Comparison of ENCODE assay signal across 12 cellular contexts in genomic region chr6:82419088-82419720, GRCh38. TPM values are rescaled to one million over a fixed set of nuclear protein-coding genes. Genes with fewer than 3 reads are reported as not detected.
DNase-seq lines count a peak whose midpoint lies in the region; ATAC-seq and TF ChIP-seq lines count a peak whose summit lies in the region.
"Had no signal": no experiment of that assay in that cellular context is flagged by ENCODE, and none has a peak within 500 bp of the region (broad histone marks: within the 10 kb centered on the region; RNA-seq: fewer than 3 reads in every experiment).

No MANE protein-coding gene starts in this region.

- TF ChIP-seq CTCF in GM12864 (IDR thresholded peaks at IDR 0.05; ENCODE audit: low read depth, low read length, missing control alignments): no peak
- TF ChIP-seq CTCF in GM23338 (conservative IDR thresholded peaks at IDR 0.05; ENCODE audit: low read depth in 2 of 2): no peak
- TF ChIP-seq CTCF in activated CD8-positive, alpha-beta T cell treated with anti-CD3 and anti-CD28 coated beads for 36 hours (IDR thresholded peaks at IDR 0.05): no peak

- H3K4me2 ChIP-seq in GM23338: no peak overlapping the region

- H3K4me3 Mint-ChIP-seq in GM23338: no peak overlapping the region
- H3K4me3 Mint-ChIP-seq in activated CD8-positive, alpha-beta T cell treated with anti-CD3 and anti-CD28 coated beads for 36 hours: no peak overlapping the region
- H3K4me3 Mint-ChIP-seq in T-helper 17 cell: no peak overlapping the region

- H3K27ac ChIP-seq in GM23338 (ENCODE audit: low read depth): no peak overlapping the region

- H3K36me3 Mint-ChIP-seq in GM23338 (ENCODE audit: low read depth) (no peaks in the 10 kb centered on the region), T-helper 17 cell (ENCODE audit: low read depth) (no peaks in the 10 kb centered on the region)
- H3K36me3 Mint-ChIP-seq in activated CD8-positive, alpha-beta T cell treated with anti-CD3 and anti-CD28 coated beads for 36 hours (ENCODE audit: low read depth): no peaks in the 10 kb centered on the region

- H3K9me3 ChIP-seq in T-helper 17 cell (ENCODE audit: control insufficient read depth, low read length, poor library complexity, severe bottlenecking): no peaks in the 10 kb centered on the region

- peaks cover 5% of the 10 kb centered on the region for H3K27me3 Mint-ChIP-seq in GM23338 (ENCODE audit: insufficient read depth, low read depth, poor library complexity)
- H3K27me3 Mint-ChIP-seq in activated CD8-positive, alpha-beta T cell treated with anti-CD3 and anti-CD28 coated beads for 36 hours: no peaks in the 10 kb centered on the region
- no peaks in the 10 kb centered on the region for H3K27me3 Mint-ChIP-seq in T-helper 17 cell

- H3K27me3 ChIP-seq in GM23338 (ENCODE audit: insufficient read depth): no peaks in the 10 kb centered on the region

- no peaks in the 10 kb centered on the region for H4K20me1 ChIP-seq in GM23338 (replicated peaks; ENCODE audit: insufficient read depth)

- H3K79me2 ChIP-seq in GM23338 (replicated peaks; ENCODE audit: insufficient read depth): no peaks in the 10 kb centered on the region

- H3K36me3 ChIP-seq in GM23338 (ENCODE audit: insufficient read depth): no peaks in the 10 kb centered on the region

- ATAC-seq in GM19397 (IDR thresholded peaks at IDR 0.05; ENCODE audit: unreplicated experiment): peak; percentile 56
- ATAC-seq in HG02642 (IDR thresholded peaks at IDR 0.05; ENCODE audit: poor library complexity, unreplicated experiment): peak; percentile 52
- ATAC-seq in HG03520 (IDR thresholded peaks at IDR 0.05; ENCODE audit: unreplicated experiment): peak; percentile 72
- ATAC-seq in GM23338: no peak
- ATAC-seq in HG03196 (IDR thresholded peaks at IDR 0.05; ENCODE audit: unreplicated experiment): no peak
- ATAC-seq in activated CD8-positive, alpha-beta T cell treated with anti-CD3 and anti-CD28 coated beads for 36 hours: no peak
- ATAC-seq in T-helper 17 cell: no peak

- H3F3A ChIP-seq in GM23338 (replicated peaks; ENCODE audit: low read depth): no peaks in the 10 kb centered on the region

- H3K9me2 ChIP-seq in GM23338 (ENCODE audit: insufficient read depth): no peaks in the 10 kb centered on the region

- H3K27ac Mint-ChIP-seq in GM23338 (no peak overlapping the region), T-helper 17 cell (no peak overlapping the region)
- no peak overlapping the region for H3K27ac Mint-ChIP-seq in activated CD8-positive, alpha-beta T cell treated with anti-CD3 and anti-CD28 coated beads for 36 hours

- peak; percentile 48 for DNase-seq in GM12864 (ENCODE audit: low read depth)
- no peak for DNase-seq in GM23338 (ENCODE audit: low spot score)
- no peak for DNase-seq in activated CD8-positive, alpha-beta T cell treated with anti-CD3 and anti-CD28 coated beads for 36 hours
- no peak for DNase-seq in T-helper 17 cell
- DNase-seq: activated gamma-delta T cell; central memory CD4-positive, alpha-beta T cell; occipital lobe had no signal

- no peak overlapping the region for H3K4me3 ChIP-seq in GM12864 (ENCODE audit: low read depth, low read length)
- no peak overlapping the region for H3K4me3 ChIP-seq in GM23338

- no peaks in the 10 kb centered on the region for H3K4me1 ChIP-seq in GM23338 (ENCODE audit: insufficient read depth)

- POLR2A ChIA-PET in activated CD8-positive, alpha-beta T cell treated with anti-CD3 and anti-CD28 coated beads for 36 hours (lab: Charles Lee): no interaction called here

- CTCF ChIA-PET in activated CD8-positive, alpha-beta T cell treated with anti-CD3 and anti-CD28 coated beads for 36 hours (lab: Charles Lee): no interaction called here

- H3K4me1 Mint-ChIP-seq in GM23338 (peaks cover 4% of the 10 kb centered on the region; the same call in 1 of the 3 replicates), T-helper 17 cell (no peaks in the 10 kb centered on the region)
- no peaks in the 10 kb centered on the region for H3K4me1 Mint-ChIP-seq in activated CD8-positive, alpha-beta T cell treated with anti-CD3 and anti-CD28 coated beads for 36 hours (ENCODE audit: low read depth)

- intact Hi-C loops in activated CD8-positive, alpha-beta T cell treated with anti-CD3 and anti-CD28 coated beads for 36 hours (cut with micrococcal nuclease): no loop called here

- H3K9me3 Mint-ChIP-seq in GM23338: no peaks in the 10 kb centered on the region
- no peaks in the 10 kb centered on the region for H3K9me3 Mint-ChIP-seq in activated CD8-positive, alpha-beta T cell treated with anti-CD3 and anti-CD28 coated beads for 36 hours

- no peak overlapping the region for H2AFZ ChIP-seq in GM23338

TF ChIP-seq in GM23338, 12 proteins besides CTCF, POLR2A, EP300 and RAD21 (continues in another document):
- no peak for TF ChIP-seq ZNF331 (CRISPR knock-in tag; IDR thresholded peaks at IDR 0.05; ENCODE audit: low read depth)
- no peak for TF ChIP-seq POLR2AphosphoS5 (IDR thresholded peaks at IDR 0.05; ENCODE audit: low read depth)
- no peak for TF ChIP-seq ZNF114 (CRISPR knock-in tag; IDR thresholded peaks at IDR 0.05)
- TF ChIP-seq REST (IDR thresholded peaks at IDR 0.05; ENCODE audit: unreplicated experiment): no peak
- no peak for TF ChIP-seq NANOG (IDR thresholded peaks at IDR 0.05; ENCODE audit: borderline replicate concordance)
- no peak for TF ChIP-seq ETS1 (IDR thresholded peaks at IDR 0.05)
- TF ChIP-seq STAT1 (IDR thresholded peaks at IDR 0.05; ENCODE audit: unreplicated experiment): no peak

RNA-seq across cellular contexts. Expression of gene TPBG, which starts 55.6 kb away (rescaled TPM):
- total RNA-seq in GM23338 (2014; rRNA removed; shearing (Covaris generic)): 26.7 and 33.0 TPM in 2 replicates
- polyA plus RNA-seq in GM23338 (2016; fragmentation: Nextera tagmentation; extraction: Ambion mirVana): 20.6 and 22.1 TPM in 2 replicates
- total RNA-seq in activated CD8-positive, alpha-beta T cell treated with anti-CD3 and anti-CD28 coated beads for 36 hours: not detected
- 1 to 10 TPM in 1 of 2 donors, under 1 TPM in 1; 0.89 to 2.5 TPM for total RNA-seq in T-helper 17 cell
- total RNA-seq: T-helper 1 cell treated with Interleukin-12 subunit alpha and Interleukin-12 subunit beta and Interleukin-4 antibody, amounts not matched to agents 30 ng/mL and 1 ng/mL, for 36 hours had no signal

Comparison
In these comparisons a context has a peak if more than half of its experiments do, and no peak if none do; other contexts are left out.
1. ATAC-seq: peak in GM19397 (single experiment), HG02642 (single experiment) and HG03520 (single experiment); none in GM23338 (single experiment), HG03196 (single experiment), activated CD8-positive, alpha-beta T cell treated with anti-CD3 and anti-CD28 coated beads for 36 hours (single experiment) and T-helper 17 cell (single experiment).